27 cellular contexts compared by ENCODE assay signal in the genomic region with DNA sequence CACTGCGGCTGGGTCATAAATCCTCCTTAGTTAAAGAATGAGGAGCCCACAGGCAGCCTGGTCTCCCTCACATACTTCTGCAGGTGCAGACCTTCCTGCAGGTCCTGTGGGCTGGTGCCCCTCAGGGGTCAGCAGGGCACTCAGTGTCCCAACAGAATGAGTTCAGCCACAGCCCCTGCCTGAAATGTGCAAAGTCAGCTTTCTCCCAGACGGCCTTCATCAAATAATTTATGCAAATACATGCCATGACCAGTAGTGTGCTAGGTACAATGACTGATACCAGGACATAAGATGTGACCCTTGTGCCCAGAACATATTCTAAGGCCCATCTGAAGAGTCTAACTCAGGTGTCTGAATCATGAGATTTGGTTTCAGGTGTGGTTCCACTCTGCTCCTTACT.
"Had no signal": no experiment of that assay in that cellular context is flagged by ENCODE, and none has a peak within 500 bp of the region (broad histone marks: within the 10 kb centered on the region; RNA-seq: fewer than 3 reads in every experiment).

No MANE protein-coding gene starts in this region.

- H3K27me3 ChIP-seq: testis, thyroid gland, tibial artery, tibial nerve, transverse colon, upper lobe of left lung, upper lobe of right lung, uterus, vagina had no signal

- DNase-seq: stimulated activated CD4-positive, alpha-beta T cell treated with anti-CD3 and anti-CD28 coated beads, Interleukin-2, amount 100 ng/mL, for 48 hours; stimulated activated CD4-positive, alpha-beta T cell treated with anti-CD3 and anti-CD28 coated beads, Interleukin-4, amount 100 ng/mL, for 1 hour; stimulated activated CD4-positive, alpha-beta T cell treated with anti-CD3 and anti-CD28 coated beads, Interleukin-4, amount 100 ng/mL, for 24 hours; stimulated activated CD4-positive, alpha-beta T cell treated with anti-CD3 and anti-CD28 coated beads, Interleukin-4, amount 100 ng/mL, for 4 hours; stimulated activated CD8-positive, alpha-beta memory T cell treated with anti-CD3 and anti-CD28 coated beads, Interleukin-4, amount 100 ng/mL, for 48 hours; stimulated activated naive B cell treated with anti-CD40 and anti-IgM and Interleukin-4, amounts not matched to agents 10 μg/mL and 1 μg/mL and 100 μg/mL, for 72 hours; stimulated activated naive CD4-positive, alpha-beta T cell; stimulated activated naive CD4-positive, alpha-beta T cell treated with Interleukin-2 at 50 U/mL for 16 hours; stimulated activated naive CD8-positive, alpha-beta T cell treated with anti-CD3 and anti-CD28 coated beads, Interleukin-15, amount 100 ng/mL, for 72 hours; stimulated activated naive CD8-positive, alpha-beta T cell treated with anti-CD3 and anti-CD28 coated beads, Interleukin-15, Interleukin-2, amounts not matched to agents 100 U/mL and 50 U/mL, for 24 hours; stomach; substantia nigra; testis; thyroid gland; tibial artery; transverse colon; trophoblast cell; upper lobe of right lung; uterus had no signal

- FAIRE-seq: urothelium cell line had no signal

- H3K36me3 ChIP-seq: stomach, suprapubic skin, thoracic aorta, thyroid gland, tibial artery, tibial nerve, transverse colon, upper lobe of left lung, upper lobe of right lung, uterus, vagina had no signal

- ATAC-seq: stimulated activated effector memory CD8-positive, alpha-beta T cell treated with anti-CD3 and anti-CD28 coated beads, Interleukin-12 subunit alpha, Interleukin-12 subunit beta, amount 100 ng/mL, for 72 hours; stimulated activated memory B cell treated with anti-CD40 and anti-IgM and Interleukin-4, amounts not matched to agents 10 μg/mL and 1 μg/mL and 100 μg/mL, for 72 hours; stimulated activated naive B cell treated with anti-CD40 and anti-IgM and Interleukin-4, amounts not matched to agents 10 μg/mL and 1 μg/mL and 100 μg/mL, for 72 hours; stimulated activated naive CD8-positive, alpha-beta T cell treated with anti-CD3 and anti-CD28 coated beads, Interleukin-15, amount 100 ng/mL, for 72 hours; stimulated activated naive CD8-positive, alpha-beta T cell treated with anti-CD3 and anti-CD28 coated beads, Interleukin-15, Interleukin-2, amounts not matched to agents 100 U/mL and 50 U/mL, for 24 hours had no signal

- H3K4me1 ChIP-seq: stomach, suprapubic skin, testis, thyroid gland, tibial artery, tibial nerve, transverse colon, upper lobe of left lung, upper lobe of right lung, uterus, vagina had no signal

- H3K9me3 ChIP-seq: suprapubic skin, testis, thoracic aorta, thyroid gland, upper lobe of right lung, uterus had no signal

- H3K27ac ChIP-seq: stomach, suprapubic skin, testis, thoracic aorta, thyroid gland, tibial artery, tibial nerve, transverse colon, upper lobe of left lung, upper lobe of right lung, uterus, vagina had no signal

- H3K4me3 ChIP-seq: stomach, suprapubic skin, testis, thoracic aorta, thyroid gland, tibial artery, tibial nerve, transverse colon, upper lobe of left lung, upper lobe of right lung, uterus, vagina had no signal
